1 cellular context compared by ENCODE assay signal in the genomic region with DNA sequence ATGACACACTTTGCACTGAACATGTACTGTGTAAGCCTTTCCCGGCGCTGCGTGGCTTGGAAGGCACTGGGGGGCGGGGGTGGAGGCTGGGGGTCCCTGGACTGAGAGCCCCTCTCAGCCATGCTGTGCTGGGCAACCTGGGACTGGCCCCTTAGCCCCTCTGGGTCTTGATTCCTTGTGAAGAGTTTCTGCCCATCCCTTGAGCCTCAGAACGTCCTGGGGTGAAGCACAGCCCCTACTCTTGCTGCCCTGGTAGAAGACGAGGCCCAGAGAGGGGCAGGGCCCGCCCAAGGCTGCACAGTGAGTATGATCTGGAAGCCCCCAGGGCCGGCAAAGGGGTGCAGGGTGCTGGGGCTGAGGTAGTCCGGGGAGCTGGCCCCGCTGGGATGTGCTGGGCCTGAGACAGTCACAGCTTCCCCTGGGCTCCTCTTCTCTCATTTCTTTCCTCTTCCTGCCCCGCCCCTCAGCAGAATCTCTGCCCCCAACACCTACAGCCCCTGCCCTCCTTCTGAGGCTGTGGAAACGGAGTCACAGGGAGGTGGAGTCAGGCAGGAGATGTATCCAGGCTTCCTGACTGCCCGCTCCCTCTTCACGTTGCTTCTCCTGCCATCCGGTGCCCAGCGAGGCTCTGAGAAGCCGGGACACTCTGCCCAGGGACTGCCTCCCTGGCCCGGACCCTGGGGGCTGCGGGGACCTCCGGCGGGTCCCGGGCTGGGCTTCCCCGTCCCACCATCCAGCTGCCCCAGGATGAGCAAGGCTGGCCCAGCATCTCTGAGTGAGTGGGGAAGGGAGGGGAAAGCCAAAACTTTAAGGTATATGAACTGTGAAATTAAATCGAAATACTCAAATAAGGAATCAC.
TF ChIP-seq lines count a peak whose summit lies in the region.

No MANE protein-coding gene starts in this region.

TF ChIP-seq in SK-N-SH treated with all-trans-retinoic acid at 6 μM for 48 hours, 23 proteins besides CTCF, POLR2A, EP300 and RAD21 (continued from another document):
- TF ChIP-seq, protein P1, sequence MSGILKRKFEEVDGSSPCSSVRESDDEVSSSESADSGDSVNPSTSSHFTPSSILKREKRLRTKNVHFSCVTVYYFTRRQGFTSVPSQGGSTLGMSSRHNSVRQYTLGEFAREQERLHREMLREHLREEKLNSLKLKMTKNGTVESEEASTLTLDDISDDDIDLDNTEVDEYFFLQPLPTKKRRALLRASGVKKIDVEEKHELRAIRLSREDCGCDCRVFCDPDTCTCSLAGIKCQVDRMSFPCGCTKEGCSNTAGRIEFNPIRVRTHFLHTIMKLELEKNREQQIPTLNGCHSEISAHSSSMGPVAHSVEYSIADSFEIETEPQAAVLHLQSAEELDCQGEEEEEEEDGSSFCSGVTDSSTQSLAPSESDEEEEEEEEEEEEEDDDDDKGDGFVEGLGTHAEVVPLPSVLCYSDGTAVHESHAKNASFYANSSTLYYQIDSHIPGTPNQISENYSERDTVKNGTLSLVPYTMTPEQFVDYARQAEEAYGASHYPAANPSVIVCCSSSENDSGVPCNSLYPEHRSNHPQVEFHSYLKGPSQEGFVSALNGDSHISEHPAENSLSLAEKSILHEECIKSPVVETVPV (CRISPR knock-in tag; IDR thresholded peaks at IDR 0.05) = no peak
- TF ChIP-seq ZNF565 (CRISPR knock-in tag; conservative IDR thresholded peaks at IDR 0.05; ENCODE audit: low read depth) = no peak
- no peak for TF ChIP-seq ZFP3 (CRISPR knock-in tag; IDR thresholded peaks at IDR 0.05)
- TF ChIP-seq ZC3H10 (CRISPR knock-in tag; IDR thresholded peaks at IDR 0.05) = no peak
- no peak for TF ChIP-seq RARB (CRISPR knock-in tag; IDR thresholded peaks at IDR 0.05)
- no peak for TF ChIP-seq ZNF8 (CRISPR knock-in tag; IDR thresholded peaks at IDR 0.05)
